1 cellular context compared by ENCODE assay signal in genomic region chr14:70706177-70706576, GRCh38.
TF ChIP-seq lines count a peak whose summit lies in the region.

No MANE protein-coding gene starts in this region.

TF ChIP-seq in GM23338, 12 proteins besides CTCF, POLR2A, EP300 and RAD21 (continued from another document):
- no peak for TF ChIP-seq ZNF462 (CRISPR knock-in tag; IDR thresholded peaks at IDR 0.05)
